Comparison of ENCODE assay signal across 34 cellular contexts in genomic region chrX:53009032-53009431, GRCh38. TPM values are rescaled to one million over a fixed set of nuclear protein-coding genes. Genes with fewer than 3 reads are reported as not detected.
"Had no signal": no experiment of that assay in that cellular context is flagged by ENCODE, and none has a peak within 500 bp of the region (broad histone marks: within the 10 kb centered on the region; RNA-seq: fewer than 3 reads in every experiment).

No MANE protein-coding gene starts in this region.

- H3K4me3 ChIP-seq: adrenal gland, ascending aorta, body of pancreas, breast epithelium, cardiac muscle cell had no signal

- H3K4me1 ChIP-seq: adrenal gland, ascending aorta, body of pancreas, breast epithelium had no signal

- H3K9me3 ChIP-seq: body of pancreas had no signal

- H3K27ac ChIP-seq: adrenal gland, ascending aorta, body of pancreas, brain microvascular endothelial cell, breast epithelium, cardiac muscle cell had no signal

- DNase-seq: activated effector memory CD4-positive, alpha-beta T cell treated with anti-CD3 and anti-CD28 coated beads, Interleukin-2, amount 50 U/mL, for 16 hours; activated effector memory CD4-positive, alpha-beta T cell treated with Interleukin-2 at 50 U/mL for 16 hours; activated gamma-delta T cell; activated gamma-delta T cell treated with Interleukin-2 at 50 U/mL for 16 hours; activated naive CD4-positive, alpha-beta T cell; activated naive CD4-positive, alpha-beta T cell treated with anti-CD3 and anti-CD28 coated beads for 36 hours; activated naive CD4-positive, alpha-beta T cell treated with anti-CD3 and anti-CD28 coated beads, Interleukin-2, amount 10 ng/mL, durations not matched to agents 7 days and 5 days; activated naive CD4-positive, alpha-beta T cell treated with anti-CD3 and anti-CD28 coated beads, Interleukin-2, amount 50 U/mL, for 16 hours; activated naive CD4-positive, alpha-beta T cell treated with Interleukin-2 at 50 U/mL for 16 hours; activated naive CD8-positive, alpha-beta T cell treated with anti-CD3 and anti-CD28 coated beads for 36 hours; activated naive CD8-positive, alpha-beta T cell treated with anti-CD3 and anti-CD28 coated beads, Interleukin-2, amount 10 ng/mL, durations not matched to agents 7 days and 5 days; activated naive CD8-positive, alpha-beta T cell treated with anti-CD3 and anti-CD28 coated beads, Interleukin-2, amount 50 U/mL, for 24 hours; activated T-cell treated with anti-CD3 and anti-CD28 coated beads, Interleukin-2, amount 50 U/mL, for 24 hours; activated T-cell treated with anti-CD3 and anti-CD28 coated beads, Interleukin-2, amount 50 U/mL, for 4 hours; activated T-cell treated with anti-CD3 and anti-CD28 coated beads, Interleukin-2, amount 50 U/mL, for 48 hours; activated T-cell treated with anti-CD3 and anti-CD28 coated beads, Interleukin-2, amount 50 U/mL, for 72 hours; adrenal gland; amniotic stem cell; amygdala; anterior cingulate cortex; aorta; body of pancreas; brain microvascular endothelial cell; caudate nucleus; central memory CD4-positive, alpha-beta T cell; cerebellar nuclear complex had no signal

- ATAC-seq: activated naive CD4-positive, alpha-beta T cell treated with anti-CD3 and anti-CD28 coated beads, Interleukin-2, amount 50 U/mL, for 72 hours; activated naive CD8-positive, alpha-beta T cell treated with anti-CD3 and anti-CD28 coated beads, Interleukin-2, amount 50 U/mL, for 24 hours; activated T-cell treated with anti-CD3 and anti-CD28 coated beads, Interleukin-2, amount 50 U/mL, for 4 hours; activated T-cell treated with anti-CD3 and anti-CD28 coated beads, Interleukin-2, amount 50 U/mL, for 72 hours; activated T-helper 17 cell treated with anti-CD3 and anti-CD28 coated beads, Interleukin-2, amount 50 U/mL, for 72 hours; body of pancreas had no signal

- H3K36me3 ChIP-seq: adrenal gland, ascending aorta, brain microvascular endothelial cell, breast epithelium, cardiac muscle cell had no signal

- FAIRE-seq: bronchial epithelial cell had no signal

- H3K27me3 ChIP-seq: ascending aorta, body of pancreas, brain microvascular endothelial cell, cardiac muscle cell had no signal

RNA-seq across cellular contexts. Expression of gene GPR173, which starts 39.6 kb away (rescaled TPM):
- total RNA-seq: activated T-helper 1 cell treated with anti-CD3 and anti-CD28 coated beads, Interleukin-12 subunit alpha, Interleukin-12 subunit beta, Interleukin-2, Interleukin-4 antibody, amounts not matched to agents 30 ng/mL and 10 ng/mL and 1 ng/mL, durations not matched to agents 14 hours and 24 hours and 36 hours; activated T-helper 17 cell treated with anti-CD3 and anti-CD28 coated beads, Interleukin-2, amount 50 U/mL, for 72 hours; activated T-helper 2 cell treated with anti-CD3 and anti-CD28 coated beads, Interferon-gamma antibody, Interleukin-2, Interleukin-4, amounts not matched to agents 10 μg/mL and 5 μg/mL and 100 μg/mL, durations not matched to agents 14 hours and 24 hours and 36 hours; bronchial epithelial cell had no signal
